ENCODE assay signal across 8 cellular contexts in genomic region chr5:176812269-176813259, GRCh38. TPM values are rescaled to one million over a fixed set of nuclear protein-coding genes. Genes with fewer than 3 reads are reported as not detected.
DNase-seq lines count a peak whose midpoint lies in the region; ATAC-seq, FAIRE-seq and TF ChIP-seq lines count a peak whose summit lies in the region.

No MANE protein-coding gene starts in this region.

- no peak for FAIRE-seq in RCC 7860 (lab: Jason Lieb, UNC)

- H3K4me1 ChIP-seq in esophagus squamous epithelium: peaks cover 4 to 32% (median 16%) of the 10 kb centered on the region in 3 donors

- H3K36me3 ChIP-seq in esophagus squamous epithelium: no peaks in the 10 kb centered on the region

- TF ChIP-seq POLR2A in esophagus squamous epithelium (IDR thresholded peaks at IDR 0.05): no peak

- no peak overlapping the region for H3K4me3 ChIP-seq in esophagus squamous epithelium

- no peak overlapping the region for H3K27ac ChIP-seq in esophagus squamous epithelium

- TF ChIP-seq CTCF in GM12872 (IDR thresholded peaks at IDR 0.05; ENCODE audit: insufficient read depth, low read depth, low read length) (peak; percentile 51), esophagus squamous epithelium (IDR thresholded peaks at IDR 0.05) (no peak)

- 39 to 61% methylated on average over 12 to 17 of the region's 37 CpGs for WGBS in esophagus squamous epithelium, 2 donors

- ATAC-seq in GM18517 (IDR thresholded peaks at IDR 0.05; ENCODE audit: unreplicated experiment): no peak

- peaks cover 7 to 100% (median 22%) of the 10 kb centered on the region in 4 donors for H3K27me3 ChIP-seq in esophagus squamous epithelium

- DNase-seq in AG08396 (ENCODE audit: low spot score): peak; percentile 72
- peak; percentile 67 for DNase-seq in SK-N-DZ (ENCODE audit: low spot score)
- peak; percentile 71 for DNase-seq in hepatic stellate cell (ENCODE audit: low spot score)
- no peak for DNase-seq in RCC 7860 (ENCODE audit: low spot score)
- DNase-seq in esophagus squamous epithelium (lab: John Stamatoyannopoulos, UW): no peak
- DNase-seq in NCI-H446 treated with DMSO at 0.1 percent for 48 hours (lab: John Stamatoyannopoulos, UW): no peak

- intact Hi-C loops in esophagus squamous epithelium (cut with DNase I): no loop called here

- H3K9me3 ChIP-seq in esophagus squamous epithelium: no peaks in the 10 kb centered on the region

RNA-seq across cellular contexts. Expression of gene UNC5A, which starts 2.2 kb away (rescaled TPM):
- polyA plus RNA-seq in SK-N-DZ (2014; cell fraction: cytosol; rRNA removed): 15.2 and 18.6 TPM in 2 replicates
- 9.0 and 16.8 TPM in 2 replicates for polyA plus RNA-seq in SK-N-DZ (2014; cell fraction: nucleus; rRNA removed)
- total RNA-seq in esophagus squamous epithelium: under 1 TPM in 1 of 4 donors, not detected in 3; 0.19 TPM

Comparison
In these comparisons a context has a peak if more than half of its experiments do, and no peak if none do; other contexts are left out.
1. DNase-seq: peak in AG08396 (single experiment), SK-N-DZ (single experiment) and hepatic stellate cell (single experiment); none in RCC 7860 (single experiment), esophagus squamous epithelium (single experiment) and NCI-H446 treated with DMSO at 0.1 percent for 48 hours (single experiment).